Comparison of ENCODE assay signal across 8 cellular contexts in the genomic region with DNA sequence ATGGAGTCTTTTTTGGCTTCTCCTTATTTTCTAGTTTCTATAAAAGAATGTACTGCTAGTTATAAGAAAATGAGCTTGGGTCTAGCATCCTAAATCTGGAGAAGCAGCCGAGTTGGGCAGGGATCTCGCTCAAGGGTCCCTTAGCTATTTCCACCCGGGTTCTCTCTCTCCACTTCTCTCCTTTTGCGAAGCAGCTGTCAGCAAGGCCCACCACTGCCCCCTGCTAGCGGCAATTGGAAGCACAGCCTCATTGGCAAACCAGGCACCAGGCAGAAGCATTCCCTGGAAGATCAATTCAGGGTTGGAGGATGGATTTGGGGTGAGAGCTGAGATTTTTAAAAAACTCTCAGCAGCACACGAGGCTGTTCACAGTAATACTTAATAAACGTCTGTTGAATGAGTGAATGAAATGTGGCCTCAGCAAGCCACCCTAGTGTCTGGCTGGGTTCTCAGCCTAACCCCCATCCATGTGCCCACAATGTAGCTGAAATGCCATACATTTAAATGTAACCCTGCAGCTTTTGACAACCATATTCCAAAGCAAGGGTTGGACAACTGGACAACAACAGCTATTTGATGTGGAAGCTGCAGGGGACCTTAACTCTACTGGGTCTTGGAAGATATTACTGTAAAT. TPM values are rescaled to one million over a fixed set of nuclear protein-coding genes. Genes with fewer than 3 reads are reported as not detected.
A peak's percentile ranks its signal among the peaks of the same experiment; 100 is the strongest.
DNase-seq lines count a peak whose midpoint lies in the region; ATAC-seq and TF ChIP-seq lines count a peak whose summit lies in the region.

No MANE protein-coding gene starts in this region.

- peak; percentile 71 for DNase-seq in GM12865 (ENCODE audit: low read depth)
- DNase-seq in PC-3: peak; percentile 77
- peak; percentile 82 for DNase-seq in activated T-cell treated with anti-CD3 and anti-CD28 coated beads, Interleukin-2, amount 50 U/mL, for 1 hour
- no peak for DNase-seq in esophagus squamous epithelium (lab: John Stamatoyannopoulos, UW)
- DNase-seq in natural killer cell: peak; percentile 68
- peak; percentile 42 to 71 (median 60) for DNase-seq in stimulated activated naive CD4-positive, alpha-beta T cell (lab: John Stamatoyannopoulos, UW)

- intact Hi-C loops in PC-3 (cut with micrococcal nuclease) (loop anchor here (1.0 kb wide), 3 partner anchors 64 to 314 kb away; no protein-coding TSS in a partner anchor), esophagus squamous epithelium (cut with DNase I) (no loop called here), natural killer cell (cut with micrococcal nuclease) (loop anchor here (1.0 to 2.0 kb wide), 2 partner anchors 17 to 64 kb away; no protein-coding TSS in a partner anchor)

- H3F3A ChIP-seq in PC-3 (ENCODE audit: low read length, unreplicated experiment): no peaks in the 10 kb centered on the region

- no peak overlapping the region for H3K4me3 Mint-ChIP-seq in natural killer cell

- no peaks in the 10 kb centered on the region for H3K27me3 ChIP-seq in PC-3 (ENCODE audit: low read length)
- no peaks in the 10 kb centered on the region for H3K27me3 ChIP-seq in esophagus squamous epithelium

- no peaks in the 10 kb centered on the region for H3K9me3 ChIP-seq in PC-3 (ENCODE audit: low read length)
- H3K9me3 ChIP-seq in esophagus squamous epithelium: no peaks in the 10 kb centered on the region

- H3K9me2 ChIP-seq in PC-3 (replicated peaks; ENCODE audit: low read length): no peaks in the 10 kb centered on the region

- H3K36me3 ChIP-seq in PC-3 (ENCODE audit: low read depth, low read length) (peaks cover 7% of the 10 kb centered on the region; the same call in 1 of the 2 replicates), esophagus squamous epithelium (peaks cover 0 to 58% (median 5%) of the 10 kb centered on the region in 3 donors)

- no peak overlapping the region for H3K4me2 ChIP-seq in PC-3 (ENCODE audit: low read length)

- H3K9ac ChIP-seq in PC-3 (ENCODE audit: low read length): no peak overlapping the region

- CTCF ChIA-PET in PC-3 (lab: Charles Lee): interaction anchor here (0.5 to 2.1 kb wide), 12 partner anchors 32 to 630 kb away, joined by 3 to 27 read pairs (median 4); no protein-coding TSS in a partner anchor

- no TSS peak for BruUV-seq in PC-3 (replicated peaks; lab: Mats Ljungman, UMichigan)

- no peaks in the 10 kb centered on the region for H3K27me3 Mint-ChIP-seq in natural killer cell (ENCODE audit: low read depth in 2 of 2)

- peak overlapping the region in 1 of 2 donors; percentile 82 for H3K27ac Mint-ChIP-seq in natural killer cell

- ATAC-seq in HG03439 (IDR thresholded peaks at IDR 0.05; ENCODE audit: unreplicated experiment) (peak; percentile 42), PC-3 (peak; percentile 86), natural killer cell (peak; percentile 85 to 98 (median 93)), HG02588 (IDR thresholded peaks at IDR 0.05; ENCODE audit: unreplicated experiment) (no peak)

- peaks cover 8% of the 10 kb centered on the region for H3K36me3 Mint-ChIP-seq in natural killer cell

- H2AFZ ChIP-seq in PC-3 (ENCODE audit: low read length): no peak overlapping the region

- no peak for TF ChIP-seq POLR2A in esophagus squamous epithelium (IDR thresholded peaks at IDR 0.05)

- H3K4me3 ChIP-seq in GM12865 (ENCODE audit: low read depth, low read length) (no peak overlapping the region), PC-3 (ENCODE audit: low read length) (no peak overlapping the region), esophagus squamous epithelium (no peak overlapping the region)

- H3K79me2 ChIP-seq in PC-3 (ENCODE audit: low read length): no peaks in the 10 kb centered on the region

- POLR2A ChIA-PET in PC-3 (lab: Charles Lee; ENCODE audit: unreplicated experiment): interaction anchor here (0.6 kb wide), 1 partner anchor 50 kb away, joined by 3 read pairs; no protein-coding TSS in a partner anchor

- no peak overlapping the region for H3K27ac ChIP-seq in PC-3 (ENCODE audit: low read length)
- H3K27ac ChIP-seq in esophagus squamous epithelium: no peak overlapping the region

- WGBS in esophagus squamous epithelium, 2 donors: 2% methylated on average over 7 of the region's 7 CpGs

- H4K20me1 ChIP-seq in PC-3 (ENCODE audit: low read length): 0 out of 2 replicates have a peak, but pooled peaks cover 3% of the 10 kb centered on the region

- peak; percentile 95 for TF ChIP-seq CTCF in GM12865 (IDR thresholded peaks at IDR 0.05; ENCODE audit: insufficient read depth, low read depth, low read length, missing control alignments)
- TF ChIP-seq CTCF in PC-3 (conservative IDR thresholded peaks at IDR 0.05; ENCODE audit: low read depth, low read length): peak; percentile 97
- TF ChIP-seq CTCF in esophagus squamous epithelium (IDR thresholded peaks at IDR 0.05): peak; percentile 88 to 95 (median 94)
- peak; percentile 93 for TF ChIP-seq CTCF in natural killer cell (IDR thresholded peaks at IDR 0.05)

- H3K4me1 ChIP-seq in PC-3 (ENCODE audit: insufficient read depth, low read length) (no peaks in the 10 kb centered on the region), esophagus squamous epithelium (peaks cover 0 to 28% (median 0%) of the 10 kb centered on the region in 3 donors)

- no peaks in the 10 kb centered on the region for H3K9me3 Mint-ChIP-seq in natural killer cell

- H3K4me1 Mint-ChIP-seq in natural killer cell: peaks cover 9 to 15% of the 10 kb centered on the region in 2 donors

RNA-seq across cellular contexts. Expression of a gene that starts 34.6 kb away (rescaled TPM):
- total RNA-seq in PC-3 (2014; rRNA removed): 90.0 and 139 TPM in 2 replicates
- total RNA-seq in esophagus squamous epithelium: 100 to 1,000 TPM in 1 of 4 donors, 10 to 100 TPM in 3; 55.5 to 109 (median 95.4) TPM
- 100 to 1,000 TPM; 140 to 180 (median 153) TPM for total RNA-seq in natural killer cell

RNA-seq across cellular contexts. Expression of a gene that starts 42.2 kb away (rescaled TPM):
- 122 and 131 TPM in 2 replicates for total RNA-seq in PC-3 (2014; rRNA removed)
- total RNA-seq in esophagus squamous epithelium: 10 to 100 TPM in 3 of 4 donors, 1 to 10 TPM in 1; 8.6 to 80.3 (median 24.9) TPM
- 100 to 1,000 TPM; 504 to 629 (median 535) TPM for total RNA-seq in natural killer cell
